12 cellular contexts compared by ENCODE assay signal in genomic region chr3:58019343-58019742, GRCh38. TPM values are rescaled to one million over a fixed set of nuclear protein-coding genes. Genes with fewer than 3 reads are reported as not detected.
DNase-seq lines count a peak whose midpoint lies in the region; ATAC-seq and TF ChIP-seq lines count a peak whose summit lies in the region.
"Had no signal": no experiment of that assay in that cellular context is flagged by ENCODE, and none has a peak within 500 bp of the region (broad histone marks: within the 10 kb centered on the region; RNA-seq: fewer than 3 reads in every experiment).

No MANE protein-coding gene starts in this region.

- in situ Hi-C loops in mammary epithelial cell (cut with MboI; ENCODE audit: low sequenced_read_pairs in 2 of 2): no loop called here

- peaks cover 69% of the 10 kb centered on the region for H4K20me1 ChIP-seq in mammary epithelial cell (ENCODE audit: insufficient read depth, low read length)

- CTCF ChIA-PET in mammary epithelial cell (lab: Charles Lee; ENCODE audit: low non-redundant PET): no interaction called here

- no peak overlapping the region for H2AFZ ChIP-seq in mammary epithelial cell (ENCODE audit: low read depth, low read length)

- no peaks in the 10 kb centered on the region for H3K27me3 Mint-ChIP-seq in naive thymus-derived CD8-positive, alpha-beta T cell
- H3K27me3 Mint-ChIP-seq in CD14-positive monocyte (ENCODE audit: low read depth in 3 of 3): no peaks in the 10 kb centered on the region
- H3K27me3 Mint-ChIP-seq: B cell had no signal

- dilution Hi-C loops in mammary epithelial cell (cut with HindIII; ENCODE audit: low sequenced_read_pairs): loop anchor here (5.0 kb wide), 2 partner anchors 73 to 133 kb away; no protein-coding TSS in a partner anchor

- H3K36me3 Mint-ChIP-seq in naive thymus-derived CD8-positive, alpha-beta T cell: peaks cover 0 to 2% (median 0%) of the 10 kb centered on the region in 3 donors
- no peaks in the 10 kb centered on the region for H3K36me3 Mint-ChIP-seq in CD14-positive monocyte

- no peak for TF ChIP-seq CTCF in C4-2B (conservative IDR thresholded peaks at IDR 0.05)
- TF ChIP-seq CTCF in mammary epithelial cell (conservative IDR thresholded peaks at IDR 0.05 in 1 of 2, IDR thresholded peaks at IDR 0.05 in 1 of 2; ENCODE audit: extremely low read depth in 1 of 2, insufficient read depth in 1 of 2, low read depth in 1 of 2, low read length in 2 of 2): no peak
- TF ChIP-seq CTCF in CD14-positive monocyte (IDR thresholded peaks at IDR 0.05): no peak

- H3K9me3 Mint-ChIP-seq in naive thymus-derived CD8-positive, alpha-beta T cell: no peaks in the 10 kb centered on the region
- no peaks in the 10 kb centered on the region for H3K9me3 Mint-ChIP-seq in CD14-positive monocyte
- H3K9me3 Mint-ChIP-seq: neural crest cell had no signal

- no TSS peak for BruUV-seq in mammary epithelial cell (replicated peaks; lab: Mats Ljungman, UMichigan)

- peak overlapping the region in 7 of 10 donors; percentile 10 to 90 (median 47) for H3K27ac Mint-ChIP-seq in naive thymus-derived CD8-positive, alpha-beta T cell
- peak overlapping the region in 2 of 7 donors; percentile 21 to 42 for H3K27ac Mint-ChIP-seq in CD14-positive monocyte

- peaks cover 99% of the 10 kb centered on the region for H3K79me2 ChIP-seq in mammary epithelial cell (ENCODE audit: insufficient read depth, low read length)

- H3K27me3 ChIP-seq in HUES48 (ENCODE audit: control insufficient read depth, insufficient read depth, low read length): no peaks in the 10 kb centered on the region
- H3K27me3 ChIP-seq in mammary epithelial cell (ENCODE audit: insufficient read depth, low read length): no peaks in the 10 kb centered on the region

- no peak for ATAC-seq in naive thymus-derived CD8-positive, alpha-beta T cell
- no peak for ATAC-seq in HG02884 (IDR thresholded peaks at IDR 0.05; ENCODE audit: unreplicated experiment)

- POLR2A ChIA-PET in naive thymus-derived CD8-positive, alpha-beta T cell (lab: Charles Lee): interaction anchor here (0.6 to 0.7 kb wide), 2 partner anchors 63 to 163 kb away, joined by 5 read pairs; no protein-coding TSS in a partner anchor

- no peaks in the 10 kb centered on the region for H3K36me3 ChIP-seq in HUES48 (ENCODE audit: control insufficient read depth, insufficient read depth, low read length)
- H3K36me3 ChIP-seq in mammary epithelial cell (ENCODE audit: insufficient read depth, low read length): peaks cover 11% of the 10 kb centered on the region

- peak overlapping the region; percentile 58 for H3K4me2 ChIP-seq in mammary epithelial cell (ENCODE audit: insufficient read depth, low read depth, low read length)

- H3K4me3 Mint-ChIP-seq in naive thymus-derived CD8-positive, alpha-beta T cell: peak overlapping the region in 3 of 10 donors; percentile 18 to 41 (median 36)
- H3K4me3 Mint-ChIP-seq in CD14-positive monocyte: no peak overlapping the region
- H3K4me3 Mint-ChIP-seq: B cell, neural crest cell had no signal

- H3K9ac ChIP-seq in HUES48 (ENCODE audit: low read depth, low read length) (no peak overlapping the region), mammary epithelial cell (ENCODE audit: insufficient read depth, low read length) (no peak overlapping the region)

- H3K9me3 ChIP-seq in HUES48 (ENCODE audit: control insufficient read depth, insufficient read depth, low read length) (no peaks in the 10 kb centered on the region), mammary epithelial cell (replicated peaks; ENCODE audit: insufficient read depth, low read length) (no peaks in the 10 kb centered on the region)

- H3K4me1 Mint-ChIP-seq in naive thymus-derived CD8-positive, alpha-beta T cell: peaks cover 34 to 82% (median 56%) of the 10 kb centered on the region in 4 donors
- H3K4me1 Mint-ChIP-seq in CD14-positive monocyte: peaks cover 19% of the 10 kb centered on the region

- H3K4me1 ChIP-seq in HUES48 (ENCODE audit: control insufficient read depth, insufficient read depth, low read length) (peaks cover 53% of the 10 kb centered on the region), mammary epithelial cell (ENCODE audit: insufficient read depth, low read length) (peaks cover 58% of the 10 kb centered on the region)

- WGBS in mammary epithelial cell (ENCODE audit: low coverage, missing lambda C conversion rate): 88% methylated on average over 1 of the region's 1 CpG

- DNase-seq in mammary epithelial cell (no peak), CD14-positive monocyte (ENCODE audit: low spot score) (no peak), superior temporal gyrus (ENCODE audit: extremely low spot score) (no peak), HuH-7.5 (ENCODE audit: low spot score) (no peak)
- no peak for DNase-seq in naive thymus-derived CD8-positive, alpha-beta T cell
- DNase-seq: activated CD8-positive, alpha-beta memory T cell treated with anti-CD3 and anti-CD28 coated beads, Interleukin-2, amount 50 U/mL, for 4 hours; NCI-H2171 treated with DMSO at 0.1 percent for 48 hours had no signal

- H3K4me3 ChIP-seq in HUES48 (ENCODE audit: low read depth, low read length) (no peak overlapping the region), mammary epithelial cell (replicated peaks in 1 of 3; ENCODE audit: insufficient read depth in 1 of 3, low read depth in 2 of 3, low read length in 3 of 3) (no peak overlapping the region)

- intact Hi-C loops in mammary epithelial cell (cut with micrococcal nuclease): no loop called here
- intact Hi-C loops in CD14-positive monocyte (cut with micrococcal nuclease): loop anchor here in 1 of 2 donors (10.0 kb wide), 1 partner anchor 145 kb away; no protein-coding TSS in a partner anchor

- H3K27ac ChIP-seq in C4-2B: peak overlapping the region; percentile 88
- H3K27ac ChIP-seq in HUES48 (ENCODE audit: low read depth, low read length): peak overlapping the region; percentile 21
- peak overlapping the region; percentile 11 for H3K27ac ChIP-seq in mammary epithelial cell (ENCODE audit: insufficient read depth, low read depth, low read length)

RNA-seq across cellular contexts. Expression of gene FLNB, which starts 11.1 kb away (rescaled TPM):
- total RNA-seq in mammary epithelial cell: 1,000 to 10,000 TPM in 1 of 2 donors, 100 to 1,000 TPM in 1; 930 to 1,038 TPM
- 415 TPM for polyA plus RNA-seq in mammary epithelial cell
- 1,694 TPM for polyA minus RNA-seq in mammary epithelial cell
- 10 to 100 TPM; 75.2 to 76.7 TPM for total RNA-seq in naive thymus-derived CD8-positive, alpha-beta T cell
- polyA plus RNA-seq in naive thymus-derived CD8-positive, alpha-beta T cell: 10 to 100 TPM; 11.8 to 32.2 (median 24.4) TPM
- polyA plus RNA-seq in CD14-positive monocyte: 1 to 10 TPM in 1 of 2 donors, under 1 TPM in 1; 0.47 to 2.1 TPM

Comparison
In these comparisons a context has a peak if more than half of its experiments do, and no peak if none do; other contexts are left out.
1. H3K27ac ChIP-seq: peak in every context shown above with its lines; median percentile 88 in C4-2B; 21 in HUES48; 11 in mammary epithelial cell.
2. RNA of gene FLNB, which starts 11.1 kb away (polyA plus RNA-seq): 415 TPM in mammary epithelial cell (single experiment); 11.8 to 32.2 TPM in naive thymus-derived CD8-positive, alpha-beta T cell and 0.47 to 2.1 TPM in CD14-positive monocyte; every median in the first group is over 10 times any median in the second.